Comparison of ENCODE assay signal across 8 cellular contexts in genomic region chr20:44210422-44211176, GRCh38. TPM values are rescaled to one million over a fixed set of nuclear protein-coding genes. Genes with fewer than 3 reads are reported as not detected.
DNase-seq lines count a peak whose midpoint lies in the region; ATAC-seq and TF ChIP-seq lines count a peak whose summit lies in the region.

Gene OSER1, minus strand, starts transcription at chr20:44210771. Its CDS starts 3,814 bp downstream, at chr20:44206957.

- DNase-seq in DMS 273 (lab: John Stamatoyannopoulos, UW; ENCODE audit: unreplicated experiment) (peak; percentile 99), IMR-90 (peak; percentile 95), OCI-M1 (lab: John Stamatoyannopoulos, UW) (peak; percentile 98), activated T-cell treated with anti-CD3 and anti-CD28 coated beads for 24 hours (ENCODE audit: low read depth) (peak; percentile 97), epithelial cell of esophagus (ENCODE audit: low read depth) (peak; percentile 98), mucosa of descending colon (peak; percentile 99)
- DNase-seq in stimulated activated CD8-positive, alpha-beta memory T cell treated with anti-CD3 and anti-CD28 coated beads, Interleukin-4, amount 100 ng/mL, for 24 hours (ENCODE audit: low read depth): peak; percentile 95

- peak within 1 kb of the TSS; percentile 66 for H4K91ac ChIP-seq in IMR-90 (ENCODE audit: insufficient read depth, low read depth, low read length)

- H3K27me3 ChIP-seq in IMR-90 (ENCODE audit: control insufficient read depth, insufficient read depth, low read length): no peaks in the 10 kb centered on the region

- ATAC-seq in GM21528 (IDR thresholded peaks at IDR 0.05; ENCODE audit: low FRiP score, unreplicated experiment) (peak; percentile 80), IMR-90 (ENCODE audit: low read depth) (peak; percentile 90), mucosa of descending colon (peak; percentile 94)

- TF ChIP-seq POLR2A in IMR-90 (IDR thresholded peaks at IDR 0.05; ENCODE audit: low read depth, low read length): peak; percentile 92

- H2AFZ ChIP-seq in IMR-90 (replicated peaks; ENCODE audit: low read length, poor library complexity): peak within 1 kb of the TSS; percentile 97

- peak within 1 kb of the TSS; percentile 73 for H2BK5ac ChIP-seq in IMR-90 (ENCODE audit: low read depth, low read length, poor library complexity, severe bottlenecking)

- H3K4me1 ChIP-seq in IMR-90 (ENCODE audit: control insufficient read depth, insufficient read depth, low read length) (peaks cover 4% of the 10 kb centered on the region; the same call in 1 of the 2 replicates), mucosa of descending colon (ENCODE audit: low read depth) (peaks cover 40% of the 10 kb centered on the region)

- peak within 1 kb of the TSS; percentile 75 for H3K27ac ChIP-seq in IMR-90 (ENCODE audit: insufficient read depth, low read length)

- peak within 1 kb of the TSS; percentile 57 for H2BK120ac ChIP-seq in IMR-90 (ENCODE audit: low read depth, low read length)

- BruUV-seq in IMR-90 (replicated peaks; lab: Mats Ljungman, UMichigan): no TSS peak

- peak within 1 kb of the TSS; percentile 96 for H3K23ac ChIP-seq in IMR-90 (ENCODE audit: low read depth, low read length)

- peak within 1 kb of the TSS; percentile 15 to 78; a peak in 3 of 4 replicates for H4K8ac ChIP-seq in IMR-90 (ENCODE audit: low read depth in 2 of 2, low read length in 2 of 2)

- H3K4me3 ChIP-seq in IMR-90 (ENCODE audit: insufficient read depth, low read depth, low read length): peak within 1 kb of the TSS; percentile 77
- peak within 1 kb of the TSS; percentile 94 for H3K4me3 ChIP-seq in epithelial cell of esophagus (ENCODE audit: low read length)
- peak within 1 kb of the TSS; percentile 82 for H3K4me3 ChIP-seq in mucosa of descending colon

- H3K9ac ChIP-seq in IMR-90 (ENCODE audit: low read depth, low read length): peak within 1 kb of the TSS; percentile 75

- H3K9me1 ChIP-seq in IMR-90 (ENCODE audit: insufficient read depth, low read length): 0 out of 2 replicates have a peak, but pooled peaks cover 6% of the 10 kb centered on the region

- peak within 1 kb of the TSS; percentile 80 for H3K56ac ChIP-seq in IMR-90 (ENCODE audit: extremely low read depth, insufficient read depth, low read length)

- no peak within 1 kb of the TSS; the same call in 1 of the 2 replicates for H2BK20ac ChIP-seq in IMR-90 (ENCODE audit: low read depth, low read length)

- peak within 1 kb of the TSS; percentile 95 for H3K4me2 ChIP-seq in IMR-90 (ENCODE audit: low read depth, low read length)

- H3K9me3 ChIP-seq in IMR-90 (ENCODE audit: control insufficient read depth, insufficient read depth, low read length): no peaks in the 10 kb centered on the region
- H3K9me3 ChIP-seq in mucosa of descending colon: no peaks in the 10 kb centered on the region

- H3K14ac ChIP-seq in IMR-90 (replicated peaks; ENCODE audit: low read depth, low read length): peak within 1 kb of the TSS; percentile 81

- peaks cover 2% of the 10 kb centered on the region for H3K36me3 ChIP-seq in IMR-90 (ENCODE audit: control insufficient read depth, insufficient read depth, low read length)
- no peaks in the 10 kb centered on the region for H3K36me3 ChIP-seq in mucosa of descending colon (ENCODE audit: low read depth)

- no peak for TF ChIP-seq RAD21 in IMR-90 (IDR thresholded peaks at IDR 0.05; ENCODE audit: low read length)

- peak within 1 kb of the TSS; percentile 14 for H3K18ac ChIP-seq in IMR-90 (ENCODE audit: low read depth, low read length)

- WGBS in IMR-90 (ENCODE audit: extremely low coverage in 2 of 2, insufficient read length in 1 of 2), 2 experiments: 1% methylated on average over 47 of the region's 78 CpGs; no CpG with 5 or more reads in 1 of the 2 experiments

- H2AK9ac ChIP-seq in IMR-90 (replicated peaks; ENCODE audit: low read depth, low read length, poor library complexity): peak within 1 kb of the TSS; percentile 93

- dilution Hi-C loops in IMR-90 (cut with HindIII; ENCODE audit: low sequenced_read_pairs, unreplicated experiment): no loop called here

- in situ Hi-C loops in IMR-90 (cut with MboI; ENCODE audit: low sequenced_read_pairs): loop anchor here (10.0 kb wide), 2 partner anchors 264 to 394 kb away; partner anchors contain the start of gene TTPAL

- TF ChIP-seq CTCF in IMR-90 (conservative IDR thresholded peaks at IDR 0.05; ENCODE audit: low read depth, low read length) (no peak), epithelial cell of esophagus (IDR thresholded peaks at IDR 0.05; ENCODE audit: insufficient read depth, low read depth, low read length, missing control alignments) (no peak), mucosa of descending colon (IDR thresholded peaks at IDR 0.05) (no peak)

- H4K5ac ChIP-seq in IMR-90 (ENCODE audit: low read depth, low read length): peak within 1 kb of the TSS; percentile 42

- 0 out of 3 replicates have a peak within 1 kb of the TSS, but pooled peaks have one; percentile 20 for H2BK15ac ChIP-seq in IMR-90 (ENCODE audit: low read depth, low read length)

- H3K79me1 ChIP-seq in IMR-90 (ENCODE audit: low read depth in 1 of 2, low read length in 2 of 2): peaks cover 3 to 38% of the 10 kb centered on the region in 2 experiments; a peak in 2 of 4 replicates

- intact Hi-C loops in IMR-90 (cut with micrococcal nuclease): loop anchor here (1.0 to 10.0 kb wide), 2 partner anchors 94 to 674 kb away; partner anchors contain the start of gene YWHAB
- intact Hi-C loops in mucosa of descending colon (cut with DNase I, micrococcal nuclease): loop anchor here in 1 of 2 donors (10.0 kb wide), 1 partner anchor 264 kb away; the partner anchor contains the start of gene TTPAL

- CTCF ChIA-PET in IMR-90 (lab: Yijun Ruan, JAX): interaction anchor here (0.6 kb wide), 1 partner anchor 366 kb away, joined by 3 read pairs; no protein-coding TSS in a partner anchor

- H2AK5ac ChIP-seq in IMR-90 (ENCODE audit: low read depth, low read length): peak within 1 kb of the TSS; percentile 76

- peak within 1 kb of the TSS; percentile 87 for H3K4ac ChIP-seq in IMR-90 (ENCODE audit: low read depth, low read length)

- peaks cover 22% of the 10 kb centered on the region for H4K20me1 ChIP-seq in IMR-90 (ENCODE audit: insufficient read depth, low read length)

- POLR2A ChIA-PET in IMR-90 (lab: Charles Lee; ENCODE audit: unreplicated experiment): no interaction called here

TF ChIP-seq in IMR-90, 13 proteins besides CTCF, POLR2A, EP300 and RAD21:
- TF ChIP-seq USF2 (IDR thresholded peaks at IDR 0.05; ENCODE audit: low read depth, low read length) (peak; percentile 94), NFE2L2 (IDR thresholded peaks at IDR 0.05; ENCODE audit: low read depth, low read length) (peak; percentile 75; the same call in 1 of the 2 replicates), ELK1 (IDR thresholded peaks at IDR 0.05; ENCODE audit: borderline replicate concordance, low read depth, low read length) (no peak), MAFK (IDR thresholded peaks at IDR 0.05; ENCODE audit: low read depth, low read length) (0 out of 2 replicates have a peak, but pooled peaks have one; percentile 12), MXI1 (IDR thresholded peaks at IDR 0.05; ENCODE audit: borderline replicate concordance, low read depth, low read length) (peak; percentile 96), SMC3 (IDR thresholded peaks at IDR 0.05; ENCODE audit: low read depth, low read length) (no peak), MAZ (IDR thresholded peaks at IDR 0.05; ENCODE audit: borderline replicate concordance, low read depth, low read length) (peak; percentile 98), FOS (IDR thresholded peaks at IDR 0.05; ENCODE audit: low read depth, low read length) (no peak), CEBPB (IDR thresholded peaks at IDR 0.05; ENCODE audit: low read depth, low read length) (peak; percentile 75), RFX5 (IDR thresholded peaks at IDR 0.05; ENCODE audit: low read depth, low read length) (peak; percentile 32; the same call in 1 of the 2 replicates), BHLHE40 (IDR thresholded peaks at IDR 0.05; ENCODE audit: low read depth, low read length) (peak; percentile 100)

RNA-seq across cellular contexts. Expression of gene OSER1, which starts in this region (rescaled TPM):
- total RNA-seq in IMR-90 (2012; rRNA removed): 66.9 and 70.6 TPM in 2 replicates
- 27.7 and 32.6 TPM in 2 replicates for polyA plus RNA-seq in IMR-90 (2012; rRNA removed)
- 10.3 and 11.0 TPM in 2 replicates for polyA plus RNA-seq in IMR-90 (2012; cell fraction: cytosol; rRNA removed)
- 20.0 and 103 TPM in 2 replicates for polyA plus RNA-seq in IMR-90 (2012; cell fraction: nucleus; rRNA removed; ENCODE audit: low replicate concordance)
- 10 to 100 TPM; 32.1 to 40.1 (median 32.5) TPM for total RNA-seq in mucosa of descending colon

Comparison
In these comparisons a context has a peak if more than half of its experiments do, and no peak if none do; other contexts are left out.
1. Peak in every context shown above with its lines: DNase-seq, ATAC-seq, H3K4me3 ChIP-seq and H3K27ac ChIP-seq.